ENCODE assay signal across 27 cellular contexts in the genomic region with DNA sequence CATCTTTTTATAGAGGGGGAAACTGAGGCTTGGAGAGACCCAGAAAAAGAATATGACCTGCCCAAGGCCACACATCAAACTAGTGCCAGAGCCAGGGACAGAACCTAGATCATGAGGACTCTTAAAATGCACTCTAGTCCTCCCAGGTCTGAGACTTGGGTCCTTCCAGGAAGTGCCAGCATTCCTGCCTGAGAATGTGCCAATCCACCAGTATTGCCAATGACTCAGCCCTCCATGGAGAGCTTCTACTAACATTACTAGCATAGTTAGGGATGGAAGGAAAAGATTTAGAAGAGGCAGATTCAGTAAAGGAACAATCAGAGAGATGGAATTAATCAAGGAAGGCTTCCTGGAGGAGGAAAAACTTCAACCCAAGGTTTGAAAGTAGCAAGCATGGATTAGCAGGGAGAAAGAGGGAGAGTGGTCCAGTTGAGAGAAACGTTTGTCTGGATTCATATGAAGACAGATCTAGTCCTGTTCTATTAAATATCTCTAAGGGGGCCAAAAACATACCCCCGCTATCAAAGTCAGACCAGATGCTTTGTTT. TPM values are rescaled to one million over a fixed set of nuclear protein-coding genes. Genes with fewer than 3 reads are reported as not detected.
DNase-seq lines count a peak whose midpoint lies in the region; ATAC-seq, FAIRE-seq and TF ChIP-seq lines count a peak whose summit lies in the region.
"Had no signal": no experiment of that assay in that cellular context is flagged by ENCODE, and none has a peak within 500 bp of the region (broad histone marks: within the 10 kb centered on the region; RNA-seq: fewer than 3 reads in every experiment).

No MANE protein-coding gene starts in this region.

- no peak for TF ChIP-seq POLR2A in A549 (IDR thresholded peaks at IDR 0.05; ENCODE audit: low read length)

- in situ Hi-C loops in GM23248 (cut with MboI), result no loop called here

- 39% methylated on average over 2 of the region's 2 CpGs for WGBS in A549 (ENCODE audit: missing lambda C conversion rate)
- 33 to 37% methylated on average over 2 of the region's 2 CpGs for WGBS in GM23248 (ENCODE audit: low coverage in 1 of 2, low lambda C conversion rate in 2 of 2, missing lambda C conversion rate in 2 of 2), 2 experiments

- H3K4me3 ChIP-seq in A549, result no peak overlapping the region
- H3K4me3 ChIP-seq in GM23248, result no peak overlapping the region
- H3K4me3 ChIP-seq in left lung, result no peak overlapping the region
- H3K4me3 ChIP-seq: cardiac muscle cell, SJCRH30, thoracic aorta had no signal

- H3K79me2 ChIP-seq in GM23248 (ENCODE audit: insufficient read depth), result no peaks in the 10 kb centered on the region

- DNase-seq in A549 (ENCODE audit: low read depth in 1 of 2, low spot score in 1 of 2) (peak in 1 of 2 experiments; percentile 16), GM23248 (peak; percentile 41), RWPE1 (ENCODE audit: low spot score) (peak; percentile 52), left lung (peak in 1 of 2 donors; percentile 45), kidney glomerular epithelial cell (lab: John Stamatoyannopoulos, UW) (no peak), NCI-H526 (lab: John Stamatoyannopoulos, UW) (no peak), NCI-H146 (lab: John Stamatoyannopoulos, UW) (no peak)
- DNase-seq: activated CD4-positive, alpha-beta T cell treated with anti-CD3 and anti-CD28 coated beads, Interleukin-2, amount 50 U/mL, for 4 hours; activated gamma-delta T cell treated with Interleukin-2 at 50 U/mL for 16 hours; CD4-positive, alpha-beta memory T cell; dermis blood vessel endothelial cell; foreskin melanocyte; H9; hippocampal formation; MM.1S; NCI-H1694 treated with DMSO at 0.1 percent for 48 hours; NCI-H2227 treated with DMSO at 0.1 percent for 48 hours; nephron progenitor cell; SJCRH30; WERI-Rb-1 had no signal

- CTCF ChIA-PET in A549 (lab: Yijun Ruan, JAX), result interaction anchor here (0.6 kb wide), 1 partner anchor 10 kb away, joined by 3 read pairs; no protein-coding TSS in a partner anchor
- CTCF ChIA-PET in RWPE1 (lab: Yijun Ruan, JAX), result no interaction called here

- H3K9ac ChIP-seq in GM23248, result no peak overlapping the region

- H3F3A ChIP-seq in GM23248 (ENCODE audit: insufficient read depth), result no peaks in the 10 kb centered on the region

- POLR2A ChIA-PET in A549 (lab: Yijun Ruan, JAX) (no interaction called here), RWPE1 (lab: Yijun Ruan, JAX; ENCODE audit: low non-redundant PET) (no interaction called here)

- TF ChIP-seq EP300 in A549 (IDR thresholded peaks at IDR 0.05), result no peak

- TF ChIP-seq RAD21 in A549 (conservative IDR thresholded peaks at IDR 0.05 in 1 of 2, IDR thresholded peaks at IDR 0.05 in 1 of 2), result no peak

- H3K9me2 ChIP-seq in GM23248 (ENCODE audit: insufficient read depth), result no peaks in the 10 kb centered on the region

- H3K27me3 ChIP-seq in GM23248 (replicated peaks; ENCODE audit: insufficient read depth) (no peaks in the 10 kb centered on the region; the same call in 1 of the 2 replicates), left lung (no peaks in the 10 kb centered on the region)
- H3K27me3 ChIP-seq: cardiac muscle cell, SJCRH30 had no signal

- H3K9me3 ChIP-seq in A549, result no peaks in the 10 kb centered on the region
- H3K9me3 ChIP-seq in GM23248 (ENCODE audit: low read depth), result no peaks in the 10 kb centered on the region
- no peaks in the 10 kb centered on the region for H3K9me3 ChIP-seq in left lung
- H3K9me3 ChIP-seq: SJCRH30, thoracic aorta had no signal

- no peak for FAIRE-seq in A549 (lab: Jason Lieb, UNC)
- FAIRE-seq: endothelial cell of umbilical vein, HepG2, islet of Langerhans had no signal

- ATAC-seq in A549 (0 out of 6 replicates have a peak, but pooled peaks of 1 of the 2 experiments have one; percentile 35), left lung (peak; percentile 83), GM21737 (IDR thresholded peaks at IDR 0.05; ENCODE audit: unreplicated experiment) (no peak)
- ATAC-seq: HepG2; stimulated activated memory B cell treated with anti-CD40 and anti-IgM and Interleukin-4, amounts not matched to agents 10 μg/mL and 1 μg/mL and 100 μg/mL, for 72 hours had no signal

- TF ChIP-seq CTCF in A549 (IDR thresholded peaks at IDR 0.05) (no peak), RWPE1 (conservative IDR thresholded peaks at IDR 0.05; ENCODE audit: low read depth) (no peak), left lung (IDR thresholded peaks at IDR 0.05) (no peak)

- H3K4me1 ChIP-seq in A549, result no peaks in the 10 kb centered on the region
- H3K4me1 ChIP-seq in GM23248 (ENCODE audit: insufficient read depth), result no peaks in the 10 kb centered on the region
- H3K4me1 ChIP-seq in left lung, result no peaks in the 10 kb centered on the region
- H3K4me1 ChIP-seq: SJCRH30 had no signal

- H3K36me3 ChIP-seq in GM23248 (ENCODE audit: low read depth) (no peaks in the 10 kb centered on the region), left lung (no peaks in the 10 kb centered on the region)
- H3K36me3 ChIP-seq: cardiac muscle cell, SJCRH30, thoracic aorta, WERI-Rb-1 had no signal

- intact Hi-C loops in left lung (cut with DNase I), result no loop called here

- H3K4me2 ChIP-seq in A549, result no peak overlapping the region
- H3K4me2 ChIP-seq in GM23248 (ENCODE audit: unreplicated experiment), result no peak overlapping the region

- no peak overlapping the region for H2AFZ ChIP-seq in GM23248

- no peaks in the 10 kb centered on the region for H4K20me1 ChIP-seq in GM23248 (ENCODE audit: insufficient read depth)

- H3K27ac ChIP-seq in A549, result no peak overlapping the region
- H3K27ac ChIP-seq in GM23248, result no peak overlapping the region
- no peak overlapping the region for H3K27ac ChIP-seq in RWPE1
- H3K27ac ChIP-seq in left lung, result no peak overlapping the region
- H3K27ac ChIP-seq: cardiac muscle cell, SJCRH30, thoracic aorta, WERI-Rb-1 had no signal

TF ChIP-seq in A549, 52 proteins besides CTCF, POLR2A, EP300 and RAD21:
- no peak for TF ChIP-seq SREBF2 (IDR thresholded peaks at IDR 0.05)
- TF ChIP-seq ZFP36 (IDR thresholded peaks at IDR 0.05; ENCODE audit: borderline replicate concordance, partially characterized antibody), result peak; percentile 62
TF ChIP-seq in A549: peak in this region for 1.

RNA-seq across cellular contexts. Expression of gene SMIM35, which starts 20.1 kb away (rescaled TPM):
- polyA plus RNA-seq in A549 (2011; rRNA removed), result not detected in 2 replicates
- polyA plus RNA-seq in A549 (2012; cell fraction: cytosol; rRNA removed), result not detected in 2 replicates
- not detected in 2 replicates for polyA plus RNA-seq in A549 (2012; cell fraction: nucleus; rRNA removed)
- not detected in 3 replicates for polyA plus RNA-seq in A549 (2017; fragmentation: RNase III; extraction: RNeasy Plus Mini Kit Qiagen cat#74134 plus additional on column Dnase treatment)
- polyA minus RNA-seq in A549 (2011; rRNA and poly(A)+ RNA removed), result not detected in 2 replicates
- total RNA-seq in GM23248 (2014; rRNA removed; shearing (Covaris generic)), result not detected in 2 replicates
- polyA plus RNA-seq in GM23248 (2016; fragmentation: Nextera tagmentation; extraction: Ambion mirVana), result not detected in 2 replicates
- not detected for total RNA-seq in left lung
- total RNA-seq: cardiac muscle cell, dermis blood vessel endothelial cell, endothelial cell of umbilical vein, H9, HepG2, SJCRH30, thoracic aorta had no signal
- polyA plus RNA-seq: cardiac muscle cell, endothelial cell of umbilical vein, HepG2 had no signal

RNA-seq across cellular contexts. Expression of gene TMPRSS4, which starts 30.0 kb away (rescaled TPM):
- polyA plus RNA-seq in A549 (2011; rRNA removed) (not detected in 2 replicates), A549 (2017; fragmentation: RNase III; extraction: RNeasy Plus Mini Kit Qiagen cat#74134 plus additional on column Dnase treatment) (not detected in 3 replicates), GM23248 (2016; fragmentation: Nextera tagmentation; extraction: Ambion mirVana) (not detected in 2 replicates)
- polyA plus RNA-seq in A549 (2012; cell fraction: cytosol; rRNA removed), result not detected in 2 replicates
- polyA plus RNA-seq in A549 (2012; cell fraction: nucleus; rRNA removed), result not detected in 2 replicates
- polyA minus RNA-seq in A549 (2011; rRNA and poly(A)+ RNA removed), result not detected in 2 replicates
- total RNA-seq in GM23248 (2014; rRNA removed; shearing (Covaris generic)), result not detected in 2 replicates
- total RNA-seq in left lung, result 1 to 10 TPM; 2.9 to 3.5 TPM
- total RNA-seq: cardiac muscle cell, dermis blood vessel endothelial cell, endothelial cell of umbilical vein, H9, HepG2, SJCRH30 had no signal
- polyA plus RNA-seq: cardiac muscle cell; CD4-positive, alpha-beta memory T cell; endothelial cell of umbilical vein had no signal

RNA-seq across cellular contexts. Expression of gene SCN4B, which starts 45.8 kb away (rescaled TPM):
- polyA plus RNA-seq in A549 (2011; rRNA removed), result 0.04 and 0.12 TPM in 2 replicates
- polyA plus RNA-seq in A549 (2012; cell fraction: cytosol; rRNA removed), result 0.01 TPM in 2 replicates
- polyA plus RNA-seq in A549 (2012; cell fraction: nucleus; rRNA removed), result 0.01 and 0.02 TPM in 2 replicates
- 0.03 to 0.04 TPM in 2 of 3 replicates, not detected in the other for polyA plus RNA-seq in A549 (2017; fragmentation: RNase III; extraction: RNeasy Plus Mini Kit Qiagen cat#74134 plus additional on column Dnase treatment)
- 0.10 TPM in 1 of 2 replicates, not detected in the other for polyA minus RNA-seq in A549 (2011; rRNA and poly(A)+ RNA removed)
- not detected in 2 replicates for total RNA-seq in GM23248 (2014; rRNA removed; shearing (Covaris generic))
- polyA plus RNA-seq in GM23248 (2016; fragmentation: Nextera tagmentation; extraction: Ambion mirVana), result not detected in 2 replicates
- total RNA-seq in left lung, result 1 to 10 TPM; 2.2 to 4.7 TPM
- total RNA-seq: CD4-positive, alpha-beta memory T cell; dermis blood vessel endothelial cell; SJCRH30 had no signal
- polyA plus RNA-seq: CD4-positive, alpha-beta memory T cell had no signal

Comparison
In these comparisons a context has a peak if more than half of its experiments do, and no peak if none do; other contexts are left out.
1. DNase-seq: peak in GM23248 (single experiment) and RWPE1 (single experiment); none in kidney glomerular epithelial cell (single experiment), NCI-H526 (0 of 2) and NCI-H146 (single experiment).